12 cellular contexts compared by ENCODE assay signal in genomic region chr9:112119225-112120045, GRCh38. TPM values are rescaled to one million over a fixed set of nuclear protein-coding genes. Genes with fewer than 3 reads are reported as not detected.
DNase-seq lines count a peak whose midpoint lies in the region; ATAC-seq and TF ChIP-seq lines count a peak whose summit lies in the region.
"Had no signal": no experiment of that assay in that cellular context is flagged by ENCODE, and none has a peak within 500 bp of the region (broad histone marks: within the 10 kb centered on the region; RNA-seq: fewer than 3 reads in every experiment).

No MANE protein-coding gene starts in this region.

- H3K9me3 ChIP-seq in mucosa of descending colon = no peaks in the 10 kb centered on the region
- H3K9me3 ChIP-seq: heart right ventricle, thoracic aorta had no signal

- intact Hi-C loops in mucosa of descending colon (cut with DNase I, micrococcal nuclease) = no loop called here

- no peak for TF ChIP-seq CTCF in epithelial cell of proximal tubule (conservative IDR thresholded peaks at IDR 0.05; ENCODE audit: low read depth, low read length)
- TF ChIP-seq CTCF in mucosa of descending colon (IDR thresholded peaks at IDR 0.05) = no peak

- H3K4me1 ChIP-seq in mucosa of descending colon (ENCODE audit: low read depth) = peaks cover 6% of the 10 kb centered on the region
- H3K4me1 ChIP-seq: heart right ventricle had no signal

- peak overlapping the region; percentile 21 for H3K4me3 ChIP-seq in epithelial cell of proximal tubule (ENCODE audit: low read depth, low read length)
- H3K4me3 ChIP-seq in mucosa of descending colon = no peak overlapping the region
- H3K4me3 ChIP-seq: heart right ventricle, thoracic aorta had no signal

- DNase-seq in A172 (ENCODE audit: low spot score) = peak; percentile 57
- peak; percentile 70 for DNase-seq in M059J (ENCODE audit: low read depth)
- DNase-seq in epithelial cell of proximal tubule (ENCODE audit: low read depth) = peak; percentile 99
- DNase-seq in mucosa of descending colon = peak in 2 of 3 donors; percentile 54 to 72
- no peak for DNase-seq in NCI-H146 (lab: John Stamatoyannopoulos, UW)
- DNase-seq in T1000 (lab: John Stamatoyannopoulos, UW) = no peak
- no peak for DNase-seq in NCI-H345 (lab: John Stamatoyannopoulos, UW)
- DNase-seq: activated T-cell treated with anti-CD3 and anti-CD28 coated beads, Interleukin-2, amount 50 U/mL, for 72 hours; heart right ventricle; T-helper 9 cell had no signal

- peak; percentile 96 for ATAC-seq in mucosa of descending colon
- no peak for ATAC-seq in HG03159 (IDR thresholded peaks at IDR 0.05; ENCODE audit: unreplicated experiment)
- ATAC-seq: activated T-cell treated with anti-CD3 and anti-CD28 coated beads, Interleukin-2, amount 50 U/mL, for 72 hours; heart right ventricle had no signal

- H3K36me3 ChIP-seq in mucosa of descending colon (ENCODE audit: low read depth) = no peaks in the 10 kb centered on the region

RNA-seq across cellular contexts. Expression of gene SUSD1, which starts 55.7 kb away (rescaled TPM):
- total RNA-seq in A172 (2014; rRNA removed; shearing (Covaris generic)) = 15.4 and 18.2 TPM in 2 replicates
- total RNA-seq in M059J (2014; rRNA removed; shearing (Covaris generic)) = 15.1 and 16.4 TPM in 2 replicates
- total RNA-seq in epithelial cell of proximal tubule = 17.4 and 37.4 TPM in 2 replicates
- total RNA-seq in mucosa of descending colon = 10 to 100 TPM; 18.8 to 43.8 (median 19.5) TPM

Comparison
In these comparisons a context has a peak if more than half of its experiments do, and no peak if none do; other contexts are left out.
1. DNase-seq: peak in A172 (single experiment), M059J (single experiment), epithelial cell of proximal tubule (single experiment) and mucosa of descending colon (2 of 3); none in NCI-H146 (single experiment), T1000 (single experiment) and NCI-H345 (single experiment).